Comparison of ENCODE assay signal across 8 cellular contexts in the genomic region with DNA sequence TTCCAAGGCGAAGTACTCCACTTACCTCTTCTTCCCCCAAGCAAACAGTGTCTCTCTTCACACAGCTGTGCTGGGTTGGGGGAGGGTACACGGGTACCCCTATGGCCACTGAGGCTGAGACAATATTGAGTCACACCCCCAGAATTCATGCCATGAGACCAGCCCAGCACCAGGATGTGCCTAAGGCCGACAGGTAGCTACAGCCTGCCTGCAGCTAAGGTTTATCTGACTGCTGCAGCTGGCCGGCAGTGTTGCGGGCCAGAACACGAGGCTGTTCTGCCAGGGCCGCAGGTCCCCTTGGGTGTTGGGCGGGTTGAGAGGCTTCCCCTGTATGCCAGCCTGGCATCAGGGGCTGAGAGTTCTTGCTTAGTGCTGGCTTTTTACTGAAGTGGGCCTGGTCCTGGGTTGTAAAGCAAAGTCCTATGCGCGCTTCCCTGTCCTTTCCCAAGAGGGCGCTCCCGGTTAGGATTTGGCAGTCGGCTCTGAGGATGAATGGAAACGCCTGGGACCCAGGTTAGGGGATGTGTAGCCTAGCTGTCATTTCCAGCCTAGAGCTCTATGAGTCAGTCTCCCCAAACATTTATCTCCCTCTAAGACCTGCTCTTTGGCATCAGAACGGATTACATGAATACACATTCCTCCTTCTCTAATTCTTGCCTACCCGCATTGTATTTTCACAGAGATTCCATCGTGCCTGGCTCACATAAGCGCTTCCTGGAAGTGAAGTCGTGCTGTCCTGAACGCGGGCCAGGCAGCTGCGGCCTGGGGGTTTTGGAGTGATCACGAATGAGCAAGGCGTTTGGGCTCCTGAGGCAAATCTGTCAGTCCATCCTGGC. TPM values are rescaled to one million over a fixed set of nuclear protein-coding genes. Genes with fewer than 3 reads are reported as not detected.
A peak's percentile ranks its signal among the peaks of the same experiment; 100 is the strongest.
DNase-seq lines count a peak whose midpoint lies in the region; ATAC-seq and TF ChIP-seq lines count a peak whose summit lies in the region.

No MANE protein-coding gene starts in this region.

- no peak for ATAC-seq in GM21367 (IDR thresholded peaks at IDR 0.05; ENCODE audit: unreplicated experiment)

- peak overlapping the region; percentile 45 for H3K27ac ChIP-seq in left ventricle myocardium inferior (replicated peaks)

- no peaks in the 10 kb centered on the region for H3K36me3 ChIP-seq in left ventricle myocardium inferior

- H3K9me3 ChIP-seq in left ventricle myocardium inferior (replicated peaks), result no peaks in the 10 kb centered on the region

- H3K27me3 ChIP-seq in left ventricle myocardium inferior (ENCODE audit: low read depth), result no peaks in the 10 kb centered on the region

- TF ChIP-seq CTCF in left ventricle myocardium inferior (IDR thresholded peaks at IDR 0.05; ENCODE audit: borderline replicate concordance), result peak; percentile 72

- intact Hi-C loops in left ventricle myocardium inferior (cut with micrococcal nuclease), result no loop called here

- peak overlapping the region; percentile 9 for H3K4me3 ChIP-seq in left ventricle myocardium inferior

- DNase-seq in DMS 273 treated with DMSO at 0.1 percent for 48 hours (lab: John Stamatoyannopoulos, UW), result peak; percentile 55
- DNase-seq in HuH-7.5 (ENCODE audit: low spot score), result peak; percentile 97
- DNase-seq in RPMI7951 (ENCODE audit: low read depth), result peak; percentile 97
- peak; percentile 97 for DNase-seq in amniotic stem cell (lab: John Stamatoyannopoulos, UW)
- DNase-seq in left ventricle myocardium inferior, result peak; percentile 56
- peak; percentile 51 for DNase-seq in renal cortical epithelial cell (ENCODE audit: low read depth)
- DNase-seq in NCI-H187 treated with DMSO at 0.1 percent for 48 hours (lab: John Stamatoyannopoulos, UW), result no peak

- peaks cover 9% of the 10 kb centered on the region for H3K4me1 ChIP-seq in left ventricle myocardium inferior

RNA-seq across cellular contexts. Expression of gene USP18, which starts 7.1 kb away (rescaled TPM):
- 13.5 and 15.3 TPM in 2 replicates for total RNA-seq in RPMI7951 (2014; rRNA removed; shearing (Covaris generic))
- total RNA-seq in left ventricle myocardium inferior, result 2.1 TPM
- 1.7 and 12.7 TPM in 2 replicates for total RNA-seq in renal cortical epithelial cell

RNA-seq across cellular contexts. Expression of gene TUBA8, which starts 46.5 kb away (rescaled TPM):
- total RNA-seq in RPMI7951 (2014; rRNA removed; shearing (Covaris generic)), result 0.39 and 0.48 TPM in 2 replicates
- total RNA-seq in left ventricle myocardium inferior (253 TPM), renal cortical epithelial cell (0.35 and 1.2 TPM in 2 replicates)

Comparison
In these comparisons a context has a peak if more than half of its experiments do, and no peak if none do; other contexts are left out.
1. RNA of gene TUBA8, which starts 46.5 kb away (total RNA-seq): 253 TPM in left ventricle myocardium inferior (single experiment); 0.39 to 0.48 TPM in RPMI7951 and 0.35 to 1.2 TPM in renal cortical epithelial cell; every median in the first group is over 100 times any median in the second.